ENCODE assay signal across 34 cellular contexts in the genomic region with DNA sequence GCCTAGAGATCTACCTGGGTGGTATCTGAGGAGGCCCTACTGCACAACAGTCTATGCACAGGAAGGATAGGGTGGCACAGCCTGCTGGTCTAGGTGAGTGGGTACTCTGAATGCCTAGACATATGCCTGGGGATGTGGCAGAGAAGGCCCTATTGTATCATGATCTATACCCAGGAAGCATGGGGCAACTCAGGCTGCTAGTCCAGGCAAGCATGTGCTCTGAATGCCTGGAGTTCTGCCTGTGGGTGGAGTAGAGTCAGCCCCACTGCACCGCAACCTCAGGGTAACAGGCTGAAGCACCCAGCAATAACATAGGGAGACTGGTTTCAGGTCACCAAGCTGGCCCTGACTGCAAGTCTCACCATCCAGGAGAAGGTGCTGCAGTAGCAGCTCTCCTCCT. TPM values are rescaled to one million over a fixed set of nuclear protein-coding genes. Genes with fewer than 3 reads are reported as not detected.
"Had no signal": no experiment of that assay in that cellular context is flagged by ENCODE, and none has a peak within 500 bp of the region (broad histone marks: within the 10 kb centered on the region; RNA-seq: fewer than 3 reads in every experiment).

No MANE protein-coding gene starts in this region.

- H3K4me1 ChIP-seq: gastrocnemius medialis, heart right ventricle had no signal

- H3K27ac Mint-ChIP-seq: activated CD4-positive, alpha-beta memory T cell treated with anti-CD3 and anti-CD28 coated beads for 36 hours; activated CD4-positive, alpha-beta T cell treated with anti-CD3 and anti-CD28 coated beads for 36 hours; activated CD4-positive, alpha-beta T cell treated with anti-CD3 and anti-CD28 coated beads, Interleukin-2, amount 10 ng/mL, durations not matched to agents 24 days and 14 days; activated CD8-positive, alpha-beta memory T cell treated with anti-CD3 and anti-CD28 coated beads, Interleukin-2, amount 10 ng/mL, durations not matched to agents 7 days and 5 days; activated CD8-positive, alpha-beta T cell treated with anti-CD3 and anti-CD28 coated beads, Interleukin-2, amount 10 ng/mL, durations not matched to agents 7 days and 5 days; activated naive CD8-positive, alpha-beta T cell; dendritic cell treated with granulocyte-macrophage colony-stimulating factor and Interleukin-4, amounts not matched to agents 40 ng/mL and 50 ng/mL, for 4 days; endodermal cell had no signal

- H3K4me1 Mint-ChIP-seq: activated CD4-positive, alpha-beta T cell treated with anti-CD3 and anti-CD28 coated beads for 36 hours; activated CD4-positive, alpha-beta T cell treated with anti-CD3 and anti-CD28 coated beads, Interleukin-2, amount 10 ng/mL, durations not matched to agents 24 days and 14 days; activated CD8-positive, alpha-beta memory T cell treated with anti-CD3 and anti-CD28 coated beads, Interleukin-2, amount 10 ng/mL, durations not matched to agents 7 days and 5 days; endodermal cell had no signal

- H3K4me3 ChIP-seq: cardiac muscle cell, coronary artery, dorsolateral prefrontal cortex, gastrocnemius medialis, heart right ventricle had no signal

- ATAC-seq: activated CD4-positive, alpha-beta T cell treated with anti-CD3 and anti-CD28 coated beads for 36 hours; activated CD8-positive, alpha-beta memory T cell treated with anti-CD3 and anti-CD28 coated beads, Interleukin-2, amount 10 ng/mL, durations not matched to agents 7 days and 5 days; activated CD8-positive, alpha-beta T cell treated with anti-CD3 and anti-CD28 coated beads, Interleukin-2, amount 10 ng/mL, durations not matched to agents 7 days and 5 days; gastrocnemius medialis; heart right ventricle had no signal

- H3K27me3 ChIP-seq: brain microvascular endothelial cell, cardiac muscle cell, gastrocnemius medialis, heart right ventricle had no signal

- H3K9me3 ChIP-seq: gastrocnemius medialis had no signal

- H3K27ac ChIP-seq: brain microvascular endothelial cell, cardiac muscle cell, coronary artery, dorsolateral prefrontal cortex, gastrocnemius medialis, heart right ventricle had no signal

- H3K4me3 Mint-ChIP-seq: activated CD4-positive, alpha-beta memory T cell treated with anti-CD3 and anti-CD28 coated beads for 36 hours; activated CD4-positive, alpha-beta T cell treated with anti-CD3 and anti-CD28 coated beads for 36 hours; activated CD4-positive, alpha-beta T cell treated with anti-CD3 and anti-CD28 coated beads, Interleukin-2, amount 10 ng/mL, durations not matched to agents 24 days and 14 days; activated CD8-positive, alpha-beta memory T cell treated with anti-CD3 and anti-CD28 coated beads, Interleukin-2, amount 10 ng/mL, durations not matched to agents 7 days and 5 days; activated CD8-positive, alpha-beta T cell treated with anti-CD3 and anti-CD28 coated beads, Interleukin-2, amount 10 ng/mL, durations not matched to agents 7 days and 5 days; activated naive CD8-positive, alpha-beta T cell; dendritic cell treated with granulocyte-macrophage colony-stimulating factor and Interleukin-4, amounts not matched to agents 40 ng/mL and 50 ng/mL, for 4 days; endodermal cell had no signal

- H3K36me3 Mint-ChIP-seq: activated CD4-positive, alpha-beta memory T cell treated with anti-CD3 and anti-CD28 coated beads for 36 hours; activated CD8-positive, alpha-beta memory T cell treated with anti-CD3 and anti-CD28 coated beads, Interleukin-2, amount 10 ng/mL, durations not matched to agents 7 days and 5 days; activated naive CD8-positive, alpha-beta T cell had no signal

- H3K27me3 Mint-ChIP-seq: activated CD4-positive, alpha-beta memory T cell treated with anti-CD3 and anti-CD28 coated beads for 36 hours; activated CD4-positive, alpha-beta T cell treated with anti-CD3 and anti-CD28 coated beads for 36 hours; activated CD4-positive, alpha-beta T cell treated with anti-CD3 and anti-CD28 coated beads, Interleukin-2, amount 10 ng/mL, durations not matched to agents 24 days and 14 days; activated CD8-positive, alpha-beta memory T cell treated with anti-CD3 and anti-CD28 coated beads, Interleukin-2, amount 10 ng/mL, durations not matched to agents 7 days and 5 days; activated naive CD8-positive, alpha-beta T cell; dendritic cell treated with granulocyte-macrophage colony-stimulating factor and Interleukin-4, amounts not matched to agents 40 ng/mL and 50 ng/mL, for 4 days had no signal

- DNase-seq: activated CD4-positive, alpha-beta memory T cell treated with anti-CD3 and anti-CD28 coated beads for 36 hours; activated CD4-positive, alpha-beta T cell treated with anti-CD3 and anti-CD28 coated beads for 36 hours; activated CD4-positive, alpha-beta T cell treated with anti-CD3 and anti-CD28 coated beads, Interleukin-2, amount 10 ng/mL, durations not matched to agents 24 days and 14 days; activated CD4-positive, CD25-positive, alpha-beta regulatory T cell; activated CD4-positive, CD25-positive, alpha-beta regulatory T cell treated with anti-CD3 and anti-CD28 coated beads, Interleukin-2, amount 50 U/mL, for 72 hours; activated CD8-positive, alpha-beta memory T cell treated with anti-CD3 and anti-CD28 coated beads, Interleukin-2, amount 10 ng/mL, durations not matched to agents 7 days and 5 days; activated CD8-positive, alpha-beta memory T cell treated with anti-CD3 and anti-CD28 coated beads, Interleukin-2, amount 50 U/mL, for 4 hours; activated CD8-positive, alpha-beta T cell treated with anti-CD3 and anti-CD28 coated beads, Interleukin-2, amount 10 ng/mL, durations not matched to agents 7 days and 5 days; activated gamma-delta T cell; activated naive CD4-positive, alpha-beta T cell treated with anti-CD3 and anti-CD28 coated beads, Interleukin-2, amount 50 U/mL, for 16 hours; activated naive CD4-positive, alpha-beta T cell treated with Interleukin-2 at 50 U/mL for 16 hours; activated T-cell treated with anti-CD3 and anti-CD28 coated beads, Interleukin-2, amount 50 U/mL, for 1 hour; activated T-cell treated with anti-CD3 and anti-CD28 coated beads, Interleukin-2, amount 50 U/mL, for 48 hours; amniotic stem cell; anterior cingulate cortex; brain microvascular endothelial cell; central memory CD4-positive, alpha-beta T cell; cerebellar nuclear complex; dorsolateral prefrontal cortex; effector memory CD4-positive, alpha-beta T cell; endodermal cell; foreskin fibroblast; gastrocnemius medialis; glutamatergic neuron; heart right ventricle; T-helper 2 cell had no signal

- H3K36me3 ChIP-seq: brain microvascular endothelial cell, cardiac muscle cell, gastrocnemius medialis, heart right ventricle had no signal

- H3K9me3 Mint-ChIP-seq: activated CD4-positive, alpha-beta memory T cell treated with anti-CD3 and anti-CD28 coated beads for 36 hours; activated CD4-positive, alpha-beta T cell treated with anti-CD3 and anti-CD28 coated beads, Interleukin-2, amount 10 ng/mL, durations not matched to agents 24 days and 14 days; dendritic cell treated with granulocyte-macrophage colony-stimulating factor and Interleukin-4, amounts not matched to agents 40 ng/mL and 50 ng/mL, for 4 days had no signal

RNA-seq across cellular contexts. Expression of gene IQCJ, which starts 42.6 kb away (rescaled TPM):
- total RNA-seq: activated CD4-positive, alpha-beta memory T cell treated with anti-CD3 and anti-CD28 coated beads for 36 hours; activated CD4-positive, alpha-beta T cell treated with anti-CD3 and anti-CD28 coated beads for 36 hours; activated CD4-positive, alpha-beta T cell treated with anti-CD3 and anti-CD28 coated beads, Interleukin-2, amount 10 ng/mL, durations not matched to agents 24 days and 14 days; activated CD8-positive, alpha-beta memory T cell treated with anti-CD3 and anti-CD28 coated beads for 36 hours; activated CD8-positive, alpha-beta memory T cell treated with anti-CD3 and anti-CD28 coated beads, Interleukin-2, amount 10 ng/mL, durations not matched to agents 7 days and 5 days; activated CD8-positive, alpha-beta T cell treated with anti-CD3 and anti-CD28 coated beads, Interleukin-2, amount 10 ng/mL, durations not matched to agents 7 days and 5 days; endodermal cell; gastrocnemius medialis; T-helper 1 cell treated with Interleukin-12 subunit alpha and Interleukin-12 subunit beta and Interleukin-4 antibody, amounts not matched to agents 30 ng/mL and 1 ng/mL, for 36 hours had no signal
- polyA plus RNA-seq: adipose tissue, esophagus had no signal
